Comparison of ENCODE assay signal across 8 cellular contexts in the genomic region with DNA sequence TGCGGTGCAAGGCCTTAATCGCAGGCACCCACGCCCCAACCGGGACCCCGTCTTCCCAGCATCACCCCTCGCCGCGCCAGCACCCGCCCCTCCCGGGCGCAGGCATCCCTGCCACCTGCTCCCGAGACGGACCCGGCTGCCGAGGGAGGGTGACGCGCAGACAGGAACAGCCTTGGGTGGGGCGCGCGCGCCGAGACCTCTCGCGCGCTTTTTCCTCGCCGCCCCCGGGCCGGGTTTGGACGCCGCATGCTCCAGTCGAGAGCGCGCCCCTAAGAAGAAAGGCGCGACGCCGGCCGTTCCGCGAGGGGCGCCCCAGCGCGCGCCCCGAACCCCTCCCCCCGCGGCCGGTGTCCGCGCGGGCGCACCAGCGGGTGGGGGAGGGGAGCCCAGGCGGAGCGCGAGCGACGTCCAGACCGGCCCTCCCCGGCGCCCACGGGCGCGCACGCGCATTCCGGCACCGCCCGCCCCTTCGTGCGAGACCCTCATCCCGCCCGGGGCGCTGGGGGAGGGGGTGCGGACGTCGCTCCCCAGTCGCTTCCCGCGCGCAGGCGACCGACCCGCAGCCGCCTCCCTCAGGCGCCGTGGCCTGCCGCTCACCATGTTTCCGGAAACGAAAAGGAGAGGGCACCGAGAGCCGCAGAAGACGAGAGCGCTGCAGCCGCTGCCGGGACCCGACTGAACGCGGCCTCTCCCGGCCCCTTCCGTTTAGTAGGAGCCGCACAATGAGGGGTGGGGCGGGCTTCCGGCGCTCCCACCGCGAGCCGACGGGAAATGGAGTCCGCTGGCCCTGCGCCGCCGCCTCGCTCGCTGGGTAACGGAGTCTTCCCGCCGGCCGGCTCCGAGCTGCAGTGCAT. TPM values are rescaled to one million over a fixed set of nuclear protein-coding genes. Genes with fewer than 3 reads are reported as not detected.
A peak's percentile ranks its signal among the peaks of the same experiment; 100 is the strongest.
DNase-seq lines count a peak whose midpoint lies in the region; ATAC-seq and TF ChIP-seq lines count a peak whose summit lies in the region.

Gene CFL1, minus strand, starts transcription at position 681 of the 854 bp plus-strand sequence. Its CDS starts 81 bp downstream, at position 600.

- H3K9me3 ChIP-seq in left ventricle myocardium inferior (replicated peaks), result no peaks in the 10 kb centered on the region
- H3K9me3 ChIP-seq in psoas muscle, result no peaks in the 10 kb centered on the region

- intact Hi-C loops in left ventricle myocardium inferior (cut with micrococcal nuclease) (no loop called here), psoas muscle (cut with DNase I) (loop anchor here in 1 of 2 donors (1.0 kb wide), 1 partner anchor 62 kb away; the partner anchor contains the start of genes C11orf68 and DRAP1)

- H3K27me3 ChIP-seq in left ventricle myocardium inferior (ENCODE audit: low read depth) (no peaks in the 10 kb centered on the region), psoas muscle (ENCODE audit: insufficient read depth in 3 of 3, low read length in 2 of 3) (no peaks in the 10 kb centered on the region)

- H3K36me3 ChIP-seq in left ventricle myocardium inferior (peaks cover 51% of the 10 kb centered on the region), psoas muscle (ENCODE audit: insufficient read depth in 1 of 2, low read depth in 1 of 2) (peaks cover 7 to 47% of the 10 kb centered on the region in 2 donors), urinary bladder (ENCODE audit: insufficient read depth) (peaks cover 2% of the 10 kb centered on the region)

- ATAC-seq in HG02840 (IDR thresholded peaks at IDR 0.05; ENCODE audit: low FRiP score, unreplicated experiment) (peak; percentile 45), psoas muscle (peak; percentile 23 to 79 (median 76))

- H3K4me1 ChIP-seq in left ventricle myocardium inferior (peaks cover 83% of the 10 kb centered on the region), psoas muscle (peaks cover 21% of the 10 kb centered on the region), urinary bladder (ENCODE audit: insufficient read depth) (no peaks in the 10 kb centered on the region)

- 0% methylated on average over 30 to 121 of the region's 121 CpGs for WGBS in psoas muscle, 3 donors
- whole genome bisulfite sequencing in urinary bladder, result under 1% methylated on average over 120 of the region's 121 CpGs

- DNase-seq in NCI-H146 (lab: John Stamatoyannopoulos, UW) (peak; percentile 98), T-helper 2 cell (peak; percentile 94 to 99 (median 96)), amygdala (lab: John Stamatoyannopoulos, UW) (peak; percentile 76 to 99 (median 96)), left ventricle myocardium inferior (peak; percentile 99), psoas muscle (peak; percentile 99)

- H3K27ac ChIP-seq in left ventricle myocardium inferior (replicated peaks) (peak within 1 kb of the TSS; percentile 97), psoas muscle (peak within 1 kb of the TSS; percentile 99), urinary bladder (ENCODE audit: low read depth) (peak within 1 kb of the TSS; percentile 95)

- H3K4me3 ChIP-seq in GM12875 (ENCODE audit: low read depth, low read length) (peak within 1 kb of the TSS; percentile 93), left ventricle myocardium inferior (peak within 1 kb of the TSS; percentile 80), psoas muscle (peak within 1 kb of the TSS; percentile 100), urinary bladder (ENCODE audit: low read depth, low read length) (peak within 1 kb of the TSS; percentile 91)

- no peak for TF ChIP-seq CTCF in GM12875 (IDR thresholded peaks at IDR 0.05; ENCODE audit: borderline replicate concordance, insufficient read depth, low read depth, low read length)
- no peak for TF ChIP-seq CTCF in left ventricle myocardium inferior (IDR thresholded peaks at IDR 0.05; ENCODE audit: borderline replicate concordance)
- TF ChIP-seq CTCF in psoas muscle (IDR thresholded peaks at IDR 0.05), result no peak

RNA-seq across cellular contexts. Expression of gene CFL1, which starts in this region (rescaled TPM):
- 299 TPM for total RNA-seq in left ventricle myocardium inferior
- total RNA-seq in psoas muscle, result 100 to 1,000 TPM; 175 to 388 (median 238) TPM
- 100 to 1,000 TPM; 190 to 843 (median 225) TPM for polyA plus RNA-seq in psoas muscle
- 231 TPM for total RNA-seq in urinary bladder
- polyA plus RNA-seq in urinary bladder, result 728 TPM

Comparison
In these comparisons a context has a peak if more than half of its experiments do, and no peak if none do; other contexts are left out.
1. Peak in every context shown above with its lines: DNase-seq, ATAC-seq, H3K4me3 ChIP-seq and H3K27ac ChIP-seq.